In genomic region chr14:100696017-100696416, GRCh38 we compare ENCODE assay signal across 24 cellular contexts. TPM values are rescaled to one million over a fixed set of nuclear protein-coding genes. Genes with fewer than 3 reads are reported as not detected.
"Had no signal": no experiment of that assay in that cellular context is flagged by ENCODE, and none has a peak within 500 bp of the region (broad histone marks: within the 10 kb centered on the region; RNA-seq: fewer than 3 reads in every experiment).

No MANE protein-coding gene starts in this region.

- H3K9me3 ChIP-seq: heart right ventricle, mucosa of descending colon, neutrophil, psoas muscle, right lobe of liver, spleen, stomach, thoracic aorta, transverse colon had no signal

- H3K4me3 ChIP-seq: heart right ventricle, lung, mucosa of descending colon, psoas muscle, right lobe of liver, spleen, stomach, thoracic aorta, transverse colon had no signal

- FAIRE-seq: endometrium, frontal cortex, keratinocyte had no signal

- H3K27ac ChIP-seq: neutrophil, psoas muscle, right lobe of liver, spleen, thoracic aorta, transverse colon had no signal

- H3K36me3 ChIP-seq: heart right ventricle, neutrophil, right lobe of liver, spleen, stomach, thoracic aorta, transverse colon had no signal

- H3K4me3 Mint-ChIP-seq: central memory CD8-positive, alpha-beta T cell; naive thymus-derived CD8-positive, alpha-beta T cell had no signal

- H3K27me3 ChIP-seq: neutrophil, right lobe of liver, transverse colon had no signal

- DNase-seq: effector memory CD4-positive, alpha-beta T cell; mesendoderm; mucosa of descending colon; naive thymus-derived CD8-positive, alpha-beta T cell; psoas muscle; retina; right lobe of liver; spleen; stimulated activated naive CD4-positive, alpha-beta T cell; stomach; substantia nigra; transverse colon had no signal

- ATAC-seq: esophagus mucosa; mucosa of descending colon; naive thymus-derived CD8-positive, alpha-beta T cell; psoas muscle; right lobe of liver had no signal

- H3K4me1 Mint-ChIP-seq: central memory CD8-positive, alpha-beta T cell had no signal

- H3K9me3 Mint-ChIP-seq: central memory CD8-positive, alpha-beta T cell; naive thymus-derived CD8-positive, alpha-beta T cell had no signal

- H3K4me1 ChIP-seq: psoas muscle, right lobe of liver, stomach, transverse colon had no signal

- H3K36me3 Mint-ChIP-seq: naive thymus-derived CD8-positive, alpha-beta T cell had no signal

- H3K27ac Mint-ChIP-seq: naive thymus-derived CD8-positive, alpha-beta T cell had no signal

RNA-seq across cellular contexts. Expression of gene DLK1, which starts 30.7 kb away (rescaled TPM):
- total RNA-seq: fibroblast of lung; frontal cortex; glomerular endothelial cell; naive thymus-derived CD8-positive, alpha-beta T cell; osteoblast; thoracic aorta; transverse colon had no signal
- polyA plus RNA-seq: fibroblast of lung; keratinocyte; naive thymus-derived CD8-positive, alpha-beta T cell; spleen had no signal
